In the genomic region with DNA sequence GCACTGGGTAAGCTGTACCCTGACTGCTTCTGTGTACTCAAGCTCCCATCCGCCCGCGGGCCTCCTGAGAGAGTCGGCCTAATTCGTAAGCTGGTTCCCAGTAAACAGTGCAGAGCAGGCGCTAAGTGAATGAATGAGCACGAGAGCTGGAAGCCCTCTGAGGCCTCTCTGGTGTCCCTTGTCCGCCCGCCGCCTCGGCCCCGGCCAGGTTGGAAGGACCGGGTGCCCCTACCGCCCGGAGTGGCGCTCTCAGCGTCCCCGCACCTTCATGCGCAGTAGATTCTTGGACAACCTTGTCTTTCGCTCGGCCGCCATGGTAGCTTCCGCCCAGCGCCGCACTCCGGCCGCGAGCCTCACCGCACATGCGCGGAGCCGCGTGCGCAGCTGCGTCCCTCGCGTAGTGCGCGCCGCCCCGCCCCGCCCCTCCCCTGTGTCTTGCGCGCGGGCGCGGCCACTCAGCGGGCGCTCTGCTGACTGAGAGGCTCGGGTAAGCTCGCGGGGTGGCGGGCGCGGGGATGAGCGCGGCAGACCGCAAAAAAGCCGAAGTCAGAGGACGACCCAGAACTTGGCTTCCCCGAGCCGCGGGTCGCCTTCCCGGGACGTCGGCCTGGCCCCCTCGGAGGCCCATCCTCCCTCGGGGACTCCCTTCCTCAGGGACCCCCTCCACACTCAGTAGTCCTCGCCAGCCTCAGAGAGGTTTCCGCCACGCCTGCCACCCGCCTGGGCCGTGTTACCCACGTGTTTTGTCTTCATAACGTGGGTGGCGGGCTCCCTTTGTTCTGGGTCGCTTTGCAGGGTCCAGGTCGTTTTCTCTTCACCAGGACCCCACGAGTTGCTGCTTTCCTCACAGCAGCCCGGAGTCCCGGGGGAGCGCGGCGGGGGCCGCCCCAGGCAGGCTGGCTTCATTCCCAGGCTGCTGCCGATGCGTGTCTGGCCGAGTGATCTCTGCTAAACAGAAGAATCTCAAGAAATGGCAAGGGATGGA, we compare ENCODE assay signal across 1 cellular context.
TF ChIP-seq lines count a peak whose summit lies in the region.

A gene with protein sequence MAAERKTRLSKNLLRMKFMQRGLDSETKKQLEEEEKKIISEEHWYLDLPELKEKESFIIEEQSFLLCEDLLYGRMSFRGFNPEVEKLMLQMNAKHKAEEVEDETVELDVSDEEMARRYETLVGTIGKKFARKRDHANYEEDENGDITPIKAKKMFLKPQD (minus strand): TSS at position 364 of the 985 bp plus-strand sequence. CDS start 49 bp downstream, at position 315.

TF ChIP-seq in K562, 482 proteins besides CTCF, POLR2A, EP300 and RAD21 (continued from another document):
- TF ChIP-seq NFIC (IDR thresholded peaks at IDR 0.05) (peak; percentile 45), SOX6 (IDR thresholded peaks at IDR 0.05) (peak; percentile 41; the same call in 1 of the 2 replicates), ZNF436 (CRISPR knock-in tag; IDR thresholded peaks at IDR 0.05) (no peak), FIP1L1 (IDR thresholded peaks at IDR 0.05; ENCODE audit: low read depth, low read length, poor library complexity, severe bottlenecking) (peak; percentile 62), TOE1 (IDR thresholded peaks at IDR 0.05; ENCODE audit: borderline replicate concordance) (peak; percentile 23; the same call in 1 of the 2 replicates), TOE1 (CRISPR knock-in tag; IDR thresholded peaks at IDR 0.05; ENCODE audit: borderline replicate concordance, low read depth) (no peak), YY1 (IDR thresholded peaks at IDR 0.05; ENCODE audit: borderline replicate concordance in 1 of 3, control insufficient read depth in 1 of 3, extremely low read depth in 1 of 3, insufficient read depth in 3 of 3, insufficient read length in 1 of 3, insufficient replicate concordance in 2 of 3, low read depth in 1 of 3, low read length in 2 of 3) (peak in 2 of 3 experiments; percentile 68 to 78), ZNF146 (CRISPR knock-in tag; IDR thresholded peaks at IDR 0.05; ENCODE audit: unreplicated experiment) (no peak), PHF8 (IDR thresholded peaks at IDR 0.05; ENCODE audit: borderline replicate concordance, low read length) (peak; percentile 81), COPS2 (conservative IDR thresholded peaks at IDR 0.05) (no peak), KAT7 (CRISPR knock-in tag; IDR thresholded peaks at IDR 0.05; ENCODE audit: borderline replicate concordance) (peak; percentile 43; the same call in 1 of the 2 replicates), ZZZ3 (IDR thresholded peaks at IDR 0.05) (no peak), ZNF224 (CRISPR knock-in tag; IDR thresholded peaks at IDR 0.05) (peak; percentile 70), ZEB2 (IDR thresholded peaks at IDR 0.05) (no peak), MAZ (CRISPR knock-in tag; conservative IDR thresholded peaks at IDR 0.05 in 1 of 2, IDR thresholded peaks at IDR 0.05 in 1 of 2) (peak; percentile 89 to 95), RCOR1 (IDR thresholded peaks at IDR 0.05; ENCODE audit: borderline replicate concordance in 1 of 2, low read depth in 2 of 2, low read length in 2 of 2) (peak in 1 of 2 experiments; percentile 34; a peak in 1 of 4 replicates), E2F3 (CRISPR knock-in tag; IDR thresholded peaks at IDR 0.05) (peak; percentile 77), SMARCB1 (IDR thresholded peaks at IDR 0.05; ENCODE audit: insufficient read length, low read depth) (no peak), FOXA1 (IDR thresholded peaks at IDR 0.05; ENCODE audit: borderline replicate concordance) (no peak), PURB (CRISPR knock-in tag; IDR thresholded peaks at IDR 0.05; ENCODE audit: low read depth) (no peak), C11orf30 (IDR thresholded peaks at IDR 0.05; ENCODE audit: low read depth) (peak; percentile 53), EP400 (IDR thresholded peaks at IDR 0.05) (peak; percentile 71), BCL6 (CRISPR knock-in tag; IDR thresholded peaks at IDR 0.05) (0 out of 2 replicates have a peak, but pooled peaks have one; percentile 19), ERF (CRISPR knock-in tag; IDR thresholded peaks at IDR 0.05) (0 out of 2 replicates have a peak, but pooled peaks have one; percentile 45), ZBTB7A (IDR thresholded peaks at IDR 0.05; ENCODE audit: borderline replicate concordance, control insufficient read depth, low read depth, low read length) (peak; percentile 15), TEAD4 (IDR thresholded peaks at IDR 0.05; ENCODE audit: low read length) (no peak), TEAD4 (CRISPR knock-in tag; IDR thresholded peaks at IDR 0.05; ENCODE audit: borderline replicate concordance) (no peak), ZNF551 (CRISPR knock-in tag; IDR thresholded peaks at IDR 0.05) (no peak), XRCC3 (IDR thresholded peaks at IDR 0.05) (no peak), DMBX1 (CRISPR knock-in tag; IDR thresholded peaks at IDR 0.05; ENCODE audit: borderline replicate concordance) (peak; percentile 68), FOSL1 (tag; conservative IDR thresholded peaks at IDR 0.05) (no peak), MTA2 (IDR thresholded peaks at IDR 0.05; ENCODE audit: low read depth) (no peak), CBX3 (IDR thresholded peaks at IDR 0.05; ENCODE audit: borderline replicate concordance in 1 of 2, low read length in 2 of 2) (0 out of 3 replicates have a peak, but pooled peaks of 1 of the 2 experiments have one; percentile 47), ZNF140 (CRISPR knock-in tag; IDR thresholded peaks at IDR 0.05) (no peak), HNRNPLL (IDR thresholded peaks at IDR 0.05; ENCODE audit: low read depth, low read length, poor library complexity, severe bottlenecking) (peak; percentile 98), TCF3 (CRISPR knock-in tag; IDR thresholded peaks at IDR 0.05) (no peak)
- TF ChIP-seq, protein P1, sequence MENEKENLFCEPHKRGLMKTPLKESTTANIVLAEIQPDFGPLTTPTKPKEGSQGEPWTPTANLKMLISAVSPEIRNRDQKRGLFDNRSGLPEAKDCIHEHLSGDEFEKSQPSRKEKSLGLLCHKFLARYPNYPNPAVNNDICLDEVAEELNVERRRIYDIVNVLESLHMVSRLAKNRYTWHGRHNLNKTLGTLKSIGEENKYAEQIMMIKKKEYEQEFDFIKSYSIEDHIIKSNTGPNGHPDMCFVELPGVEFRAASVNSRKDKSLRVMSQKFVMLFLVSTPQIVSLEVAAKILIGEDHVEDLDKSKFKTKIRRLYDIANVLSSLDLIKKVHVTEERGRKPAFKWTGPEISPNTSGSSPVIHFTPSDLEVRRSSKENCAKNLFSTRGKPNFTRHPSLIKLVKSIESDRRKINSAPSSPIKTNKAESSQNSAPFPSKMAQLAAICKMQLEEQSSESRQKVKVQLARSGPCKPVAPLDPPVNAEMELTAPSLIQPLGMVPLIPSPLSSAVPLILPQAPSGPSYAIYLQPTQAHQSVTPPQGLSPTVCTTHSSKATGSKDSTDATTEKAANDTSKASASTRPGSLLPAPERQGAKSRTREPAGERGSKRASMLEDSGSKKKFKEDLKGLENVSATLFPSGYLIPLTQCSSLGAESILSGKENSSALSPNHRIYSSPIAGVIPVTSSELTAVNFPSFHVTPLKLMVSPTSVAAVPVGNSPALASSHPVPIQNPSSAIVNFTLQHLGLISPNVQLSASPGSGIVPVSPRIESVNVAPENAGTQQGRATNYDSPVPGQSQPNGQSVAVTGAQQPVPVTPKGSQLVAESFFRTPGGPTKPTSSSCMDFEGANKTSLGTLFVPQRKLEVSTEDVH (IDR thresholded peaks at IDR 0.05; ENCODE audit: low read depth, partially characterized antibody), result no peak
- TF ChIP-seq, protein P2, sequence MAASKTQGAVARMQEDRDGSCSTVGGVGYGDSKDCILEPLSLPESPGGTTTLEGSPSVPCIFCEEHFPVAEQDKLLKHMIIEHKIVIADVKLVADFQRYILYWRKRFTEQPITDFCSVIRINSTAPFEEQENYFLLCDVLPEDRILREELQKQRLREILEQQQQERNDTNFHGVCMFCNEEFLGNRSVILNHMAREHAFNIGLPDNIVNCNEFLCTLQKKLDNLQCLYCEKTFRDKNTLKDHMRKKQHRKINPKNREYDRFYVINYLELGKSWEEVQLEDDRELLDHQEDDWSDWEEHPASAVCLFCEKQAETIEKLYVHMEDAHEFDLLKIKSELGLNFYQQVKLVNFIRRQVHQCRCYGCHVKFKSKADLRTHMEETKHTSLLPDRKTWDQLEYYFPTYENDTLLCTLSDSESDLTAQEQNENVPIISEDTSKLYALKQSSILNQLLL (CRISPR knock-in tag; IDR thresholded peaks at IDR 0.05; ENCODE audit: borderline replicate concordance), result no peak
- TF ChIP-seq, protein P3, sequence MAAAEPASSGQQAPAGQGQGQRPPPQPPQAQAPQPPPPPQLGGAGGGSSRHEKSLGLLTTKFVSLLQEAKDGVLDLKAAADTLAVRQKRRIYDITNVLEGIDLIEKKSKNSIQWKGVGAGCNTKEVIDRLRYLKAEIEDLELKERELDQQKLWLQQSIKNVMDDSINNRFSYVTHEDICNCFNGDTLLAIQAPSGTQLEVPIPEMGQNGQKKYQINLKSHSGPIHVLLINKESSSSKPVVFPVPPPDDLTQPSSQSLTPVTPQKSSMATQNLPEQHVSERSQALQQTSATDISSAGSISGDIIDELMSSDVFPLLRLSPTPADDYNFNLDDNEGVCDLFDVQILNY (CRISPR knock-in tag; IDR thresholded peaks at IDR 0.05), result peak; percentile 89
- TF ChIP-seq, protein P4, sequence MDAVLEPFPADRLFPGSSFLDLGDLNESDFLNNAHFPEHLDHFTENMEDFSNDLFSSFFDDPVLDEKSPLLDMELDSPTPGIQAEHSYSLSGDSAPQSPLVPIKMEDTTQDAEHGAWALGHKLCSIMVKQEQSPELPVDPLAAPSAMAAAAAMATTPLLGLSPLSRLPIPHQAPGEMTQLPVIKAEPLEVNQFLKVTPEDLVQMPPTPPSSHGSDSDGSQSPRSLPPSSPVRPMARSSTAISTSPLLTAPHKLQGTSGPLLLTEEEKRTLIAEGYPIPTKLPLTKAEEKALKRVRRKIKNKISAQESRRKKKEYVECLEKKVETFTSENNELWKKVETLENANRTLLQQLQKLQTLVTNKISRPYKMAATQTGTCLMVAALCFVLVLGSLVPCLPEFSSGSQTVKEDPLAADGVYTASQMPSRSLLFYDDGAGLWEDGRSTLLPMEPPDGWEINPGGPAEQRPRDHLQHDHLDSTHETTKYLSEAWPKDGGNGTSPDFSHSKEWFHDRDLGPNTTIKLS (IDR thresholded peaks at IDR 0.05; ENCODE audit: borderline replicate concordance, low read depth), result peak; percentile 79
- TF ChIP-seq, protein P5, sequence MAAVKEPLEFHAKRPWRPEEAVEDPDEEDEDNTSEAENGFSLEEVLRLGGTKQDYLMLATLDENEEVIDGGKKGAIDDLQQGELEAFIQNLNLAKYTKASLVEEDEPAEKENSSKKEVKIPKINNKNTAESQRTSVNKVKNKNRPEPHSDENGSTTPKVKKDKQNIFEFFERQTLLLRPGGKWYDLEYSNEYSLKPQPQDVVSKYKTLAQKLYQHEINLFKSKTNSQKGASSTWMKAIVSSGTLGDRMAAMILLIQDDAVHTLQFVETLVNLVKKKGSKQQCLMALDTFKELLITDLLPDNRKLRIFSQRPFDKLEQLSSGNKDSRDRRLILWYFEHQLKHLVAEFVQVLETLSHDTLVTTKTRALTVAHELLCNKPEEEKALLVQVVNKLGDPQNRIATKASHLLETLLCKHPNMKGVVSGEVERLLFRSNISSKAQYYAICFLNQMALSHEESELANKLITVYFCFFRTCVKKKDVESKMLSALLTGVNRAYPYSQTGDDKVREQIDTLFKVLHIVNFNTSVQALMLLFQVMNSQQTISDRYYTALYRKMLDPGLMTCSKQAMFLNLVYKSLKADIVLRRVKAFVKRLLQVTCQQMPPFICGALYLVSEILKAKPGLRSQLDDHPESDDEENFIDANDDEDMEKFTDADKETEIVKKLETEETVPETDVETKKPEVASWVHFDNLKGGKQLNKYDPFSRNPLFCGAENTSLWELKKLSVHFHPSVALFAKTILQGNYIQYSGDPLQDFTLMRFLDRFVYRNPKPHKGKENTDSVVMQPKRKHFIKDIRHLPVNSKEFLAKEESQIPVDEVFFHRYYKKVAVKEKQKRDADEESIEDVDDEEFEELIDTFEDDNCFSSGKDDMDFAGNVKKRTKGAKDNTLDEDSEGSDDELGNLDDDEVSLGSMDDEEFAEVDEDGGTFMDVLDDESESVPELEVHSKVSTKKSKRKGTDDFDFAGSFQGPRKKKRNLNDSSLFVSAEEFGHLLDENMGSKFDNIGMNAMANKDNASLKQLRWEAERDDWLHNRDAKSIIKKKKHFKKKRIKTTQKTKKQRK (IDR thresholded peaks at IDR 0.05; ENCODE audit: borderline replicate concordance, low read depth, low read length), result no peak
- TF ChIP-seq, protein P6, sequence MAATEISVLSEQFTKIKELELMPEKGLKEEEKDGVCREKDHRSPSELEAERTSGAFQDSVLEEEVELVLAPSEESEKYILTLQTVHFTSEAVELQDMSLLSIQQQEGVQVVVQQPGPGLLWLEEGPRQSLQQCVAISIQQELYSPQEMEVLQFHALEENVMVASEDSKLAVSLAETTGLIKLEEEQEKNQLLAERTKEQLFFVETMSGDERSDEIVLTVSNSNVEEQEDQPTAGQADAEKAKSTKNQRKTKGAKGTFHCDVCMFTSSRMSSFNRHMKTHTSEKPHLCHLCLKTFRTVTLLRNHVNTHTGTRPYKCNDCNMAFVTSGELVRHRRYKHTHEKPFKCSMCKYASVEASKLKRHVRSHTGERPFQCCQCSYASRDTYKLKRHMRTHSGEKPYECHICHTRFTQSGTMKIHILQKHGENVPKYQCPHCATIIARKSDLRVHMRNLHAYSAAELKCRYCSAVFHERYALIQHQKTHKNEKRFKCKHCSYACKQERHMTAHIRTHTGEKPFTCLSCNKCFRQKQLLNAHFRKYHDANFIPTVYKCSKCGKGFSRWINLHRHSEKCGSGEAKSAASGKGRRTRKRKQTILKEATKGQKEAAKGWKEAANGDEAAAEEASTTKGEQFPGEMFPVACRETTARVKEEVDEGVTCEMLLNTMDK (IDR thresholded peaks at IDR 0.05; ENCODE audit: borderline replicate concordance, insufficient read depth, low read depth, low read length, poor library complexity, severe bottlenecking), result no peak
- TF ChIP-seq, protein P7, sequence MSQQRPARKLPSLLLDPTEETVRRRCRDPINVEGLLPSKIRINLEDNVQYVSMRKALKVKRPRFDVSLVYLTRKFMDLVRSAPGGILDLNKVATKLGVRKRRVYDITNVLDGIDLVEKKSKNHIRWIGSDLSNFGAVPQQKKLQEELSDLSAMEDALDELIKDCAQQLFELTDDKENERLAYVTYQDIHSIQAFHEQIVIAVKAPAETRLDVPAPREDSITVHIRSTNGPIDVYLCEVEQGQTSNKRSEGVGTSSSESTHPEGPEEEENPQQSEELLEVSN (IDR thresholded peaks at IDR 0.05; ENCODE audit: borderline replicate concordance in 1 of 2, extremely low read depth in 1 of 2, insufficient read depth in 1 of 2, insufficient read length in 1 of 2, low read depth in 1 of 2, low read length in 1 of 2, poor library complexity in 1 of 2, severe bottlenecking in 1 of 2), result peak; percentile 94 to 95
- TF ChIP-seq, protein P8, sequence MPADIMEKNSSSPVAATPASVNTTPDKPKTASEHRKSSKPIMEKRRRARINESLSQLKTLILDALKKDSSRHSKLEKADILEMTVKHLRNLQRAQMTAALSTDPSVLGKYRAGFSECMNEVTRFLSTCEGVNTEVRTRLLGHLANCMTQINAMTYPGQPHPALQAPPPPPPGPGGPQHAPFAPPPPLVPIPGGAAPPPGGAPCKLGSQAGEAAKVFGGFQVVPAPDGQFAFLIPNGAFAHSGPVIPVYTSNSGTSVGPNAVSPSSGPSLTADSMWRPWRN (IDR thresholded peaks at IDR 0.05; ENCODE audit: low read depth), result no peak
